ENCODE assay signal across 11 cellular contexts in genomic region chr17:45296833-45297124, GRCh38. TPM values are rescaled to one million over a fixed set of nuclear protein-coding genes. Genes with fewer than 3 reads are reported as not detected.
DNase-seq lines count a peak whose midpoint lies in the region; ATAC-seq, FAIRE-seq and TF ChIP-seq lines count a peak whose summit lies in the region.
"Had no signal": no experiment of that assay in that cellular context is flagged by ENCODE, and none has a peak within 500 bp of the region (broad histone marks: within the 10 kb centered on the region; RNA-seq: fewer than 3 reads in every experiment).

No MANE protein-coding gene starts in this region.

- 11% methylated on average over 1 of the region's 1 CpG for WGBS in esophagus muscularis mucosa

- H3K27me3 ChIP-seq in esophagus muscularis mucosa, result no peaks in the 10 kb centered on the region

- TF ChIP-seq POLR2A in esophagus muscularis mucosa (IDR thresholded peaks at IDR 0.05; ENCODE audit: low read depth), result no peak
- TF ChIP-seq POLR2A in GM12892 (IDR thresholded peaks at IDR 0.05; ENCODE audit: low read depth, low read length), result no peak

- peak overlapping the region; percentile 72 for H3K27ac Mint-ChIP-seq in activated CD8-positive, alpha-beta memory T cell treated with anti-CD3 and anti-CD28 coated beads, Interleukin-2, amount 10 ng/mL, durations not matched to agents 7 days and 5 days
- peak overlapping the region; percentile 83 for H3K27ac Mint-ChIP-seq in stimulated activated memory B cell treated with anti-CD40 and anti-IgM and Interleukin-4, amounts not matched to agents 10 μg/mL and 1 μg/mL and 100 μg/mL, for 72 hours
- H3K27ac Mint-ChIP-seq: type B pancreatic cell had no signal

- no peak for FAIRE-seq in GM12892 (lab: Jason Lieb, UNC)

- H3K4me1 Mint-ChIP-seq in activated CD8-positive, alpha-beta memory T cell treated with anti-CD3 and anti-CD28 coated beads, Interleukin-2, amount 10 ng/mL, durations not matched to agents 7 days and 5 days, result peaks cover 87% of the 10 kb centered on the region
- H3K4me1 Mint-ChIP-seq in stimulated activated memory B cell treated with anti-CD40 and anti-IgM and Interleukin-4, amounts not matched to agents 10 μg/mL and 1 μg/mL and 100 μg/mL, for 72 hours, result peaks cover 98% of the 10 kb centered on the region

- peaks cover 89 to 100% (median 99%) of the 10 kb centered on the region in 4 donors for H3K4me1 ChIP-seq in esophagus muscularis mucosa

- H3K9me3 Mint-ChIP-seq in activated CD8-positive, alpha-beta memory T cell treated with anti-CD3 and anti-CD28 coated beads, Interleukin-2, amount 10 ng/mL, durations not matched to agents 7 days and 5 days (ENCODE audit: low read depth), result no peaks in the 10 kb centered on the region
- H3K9me3 Mint-ChIP-seq in stimulated activated memory B cell treated with anti-CD40 and anti-IgM and Interleukin-4, amounts not matched to agents 10 μg/mL and 1 μg/mL and 100 μg/mL, for 72 hours, result no peaks in the 10 kb centered on the region

- no peaks in the 10 kb centered on the region for H3K9me3 ChIP-seq in esophagus muscularis mucosa

- H3K36me3 Mint-ChIP-seq in activated CD8-positive, alpha-beta memory T cell treated with anti-CD3 and anti-CD28 coated beads, Interleukin-2, amount 10 ng/mL, durations not matched to agents 7 days and 5 days, result peaks cover 29% of the 10 kb centered on the region
- peaks cover 71% of the 10 kb centered on the region for H3K36me3 Mint-ChIP-seq in stimulated activated memory B cell treated with anti-CD40 and anti-IgM and Interleukin-4, amounts not matched to agents 10 μg/mL and 1 μg/mL and 100 μg/mL, for 72 hours

- TF ChIP-seq CTCF in esophagus muscularis mucosa (IDR thresholded peaks at IDR 0.05) (no peak), coronary artery (IDR thresholded peaks at IDR 0.05) (no peak)

- TF ChIP-seq EP300 in esophagus muscularis mucosa (IDR thresholded peaks at IDR 0.05), result no peak

- no peak overlapping the region for H3K4me3 ChIP-seq in esophagus muscularis mucosa
- no peak overlapping the region for H3K4me3 ChIP-seq in coronary artery

- H3K36me3 ChIP-seq in esophagus muscularis mucosa, result no peaks in the 10 kb centered on the region

- no peak overlapping the region for H3K4me3 Mint-ChIP-seq in activated CD8-positive, alpha-beta memory T cell treated with anti-CD3 and anti-CD28 coated beads, Interleukin-2, amount 10 ng/mL, durations not matched to agents 7 days and 5 days
- peak overlapping the region; percentile 26 for H3K4me3 Mint-ChIP-seq in stimulated activated memory B cell treated with anti-CD40 and anti-IgM and Interleukin-4, amounts not matched to agents 10 μg/mL and 1 μg/mL and 100 μg/mL, for 72 hours
- H3K4me3 Mint-ChIP-seq: type B pancreatic cell had no signal

- intact Hi-C loops in esophagus muscularis mucosa (cut with DNase I), result no loop called here

- H3K27ac ChIP-seq in esophagus muscularis mucosa (replicated peaks in 1 of 4) (peak overlapping the region; percentile 79 to 99 (median 84)), coronary artery (peak overlapping the region in 1 of 2 donors; percentile 32)

- no peaks in the 10 kb centered on the region for H3K27me3 Mint-ChIP-seq in activated CD8-positive, alpha-beta memory T cell treated with anti-CD3 and anti-CD28 coated beads, Interleukin-2, amount 10 ng/mL, durations not matched to agents 7 days and 5 days
- no peaks in the 10 kb centered on the region for H3K27me3 Mint-ChIP-seq in stimulated activated memory B cell treated with anti-CD40 and anti-IgM and Interleukin-4, amounts not matched to agents 10 μg/mL and 1 μg/mL and 100 μg/mL, for 72 hours
- H3K27me3 Mint-ChIP-seq: type B pancreatic cell had no signal

- CTCF ChIA-PET in activated CD8-positive, alpha-beta memory T cell treated with anti-CD3 and anti-CD28 coated beads, Interleukin-2, amount 10 ng/mL, durations not matched to agents 7 days and 5 days (lab: Charles Lee), result interaction anchor here (2.7 to 3.4 kb wide), 2 partner anchors 13 to 89 kb away, joined by 10 to 13 read pairs; no protein-coding TSS in a partner anchor

- no peak for ATAC-seq in activated CD8-positive, alpha-beta memory T cell treated with anti-CD3 and anti-CD28 coated beads, Interleukin-2, amount 10 ng/mL, durations not matched to agents 7 days and 5 days
- no peak for ATAC-seq in stimulated activated memory B cell treated with anti-CD40 and anti-IgM and Interleukin-4, amounts not matched to agents 10 μg/mL and 1 μg/mL and 100 μg/mL, for 72 hours
- no peak for ATAC-seq in GM19463 (IDR thresholded peaks at IDR 0.05; ENCODE audit: unreplicated experiment)

- DNase-seq in activated CD8-positive, alpha-beta memory T cell treated with anti-CD3 and anti-CD28 coated beads, Interleukin-2, amount 10 ng/mL, durations not matched to agents 7 days and 5 days, result no peak
- DNase-seq in activated CD8-positive, alpha-beta memory T cell treated with anti-CD3 and anti-CD28 coated beads for 24 hours, result no peak
- DNase-seq in RPMI7951 (ENCODE audit: low read depth) (peak; percentile 57), esophagus muscularis mucosa (ENCODE audit: extremely low spot score) (no peak), GM12892 (ENCODE audit: insufficient read length) (no peak), coronary artery (ENCODE audit: low spot score) (no peak)
- DNase-seq: stimulated activated CD4-positive, alpha-beta T cell treated with anti-CD3 and anti-CD28 coated beads, Interleukin-4, amount 100 ng/mL, for 4 hours had no signal

RNA-seq across cellular contexts. Expression of gene MAP3K14, which starts 20.0 kb away (rescaled TPM):
- 10 to 100 TPM; 39.3 to 43.0 TPM for total RNA-seq in activated CD8-positive, alpha-beta memory T cell treated with anti-CD3 and anti-CD28 coated beads, Interleukin-2, amount 10 ng/mL, durations not matched to agents 7 days and 5 days
- 2.9 and 5.7 TPM in 2 replicates for total RNA-seq in RPMI7951 (2014; rRNA removed; shearing (Covaris generic))
- total RNA-seq in esophagus muscularis mucosa, result 10 to 100 TPM in 3 of 4 donors, 1 to 10 TPM in 1; 7.8 to 26.5 (median 10.6) TPM
- 13.9 TPM for polyA plus RNA-seq in GM12892 (2012; ENCODE audit: missing spikeins)

RNA-seq across cellular contexts. Expression of gene SPATA32, which starts 34.9 kb away (rescaled TPM):
- under 1 TPM; 0.23 to 0.49 TPM for total RNA-seq in activated CD8-positive, alpha-beta memory T cell treated with anti-CD3 and anti-CD28 coated beads, Interleukin-2, amount 10 ng/mL, durations not matched to agents 7 days and 5 days
- not detected in 2 replicates for total RNA-seq in RPMI7951 (2014; rRNA removed; shearing (Covaris generic))
- total RNA-seq in esophagus muscularis mucosa, result not detected
- polyA plus RNA-seq in GM12892 (2012; ENCODE audit: missing spikeins), result 0.74 TPM
- polyA plus RNA-seq: neural cell had no signal
